2 cellular contexts compared by ENCODE assay signal in the genomic region with DNA sequence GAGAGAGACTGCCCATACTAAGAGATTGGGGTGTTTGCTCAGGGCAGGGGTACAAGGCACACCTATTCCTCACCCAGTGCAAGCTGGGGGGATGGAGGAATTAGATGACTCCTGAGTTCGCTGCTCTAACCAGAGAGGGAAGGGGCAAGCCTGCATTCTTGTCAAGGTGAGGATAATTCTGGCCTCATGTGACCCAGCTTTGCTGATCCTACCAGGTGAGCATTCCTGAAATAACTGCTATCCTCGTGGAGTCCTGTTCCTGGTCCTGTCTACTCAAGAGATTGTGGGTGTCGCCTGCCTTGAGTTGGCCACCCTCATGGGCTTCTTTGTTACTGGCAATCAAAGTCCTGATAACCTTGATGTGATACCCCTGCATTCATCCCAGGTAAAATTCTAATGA.
TF ChIP-seq lines count a peak whose summit lies in the region.

No MANE protein-coding gene starts in this region.

TF ChIP-seq in A549, 52 proteins besides CTCF, POLR2A, EP300 and RAD21:
- TF ChIP-seq MAFK (IDR thresholded peaks at IDR 0.05; ENCODE audit: partially characterized antibody) (no peak), RCOR1 (IDR thresholded peaks at IDR 0.05; ENCODE audit: low read depth, low read length) (no peak), RNF2 (IDR thresholded peaks at IDR 0.05; ENCODE audit: borderline replicate concordance, low read depth) (no peak), KDM5A (IDR thresholded peaks at IDR 0.05) (no peak), PHF8 (IDR thresholded peaks at IDR 0.05; ENCODE audit: borderline replicate concordance, low read depth) (no peak), HOXB13 (CRISPR knock-in tag; IDR thresholded peaks at IDR 0.05; ENCODE audit: low read depth) (no peak), HDAC2 (IDR thresholded peaks at IDR 0.05) (no peak), GATA3 (IDR thresholded peaks at IDR 0.05; ENCODE audit: borderline replicate concordance) (no peak), FOSL2 (IDR thresholded peaks at IDR 0.05) (no peak), FOSL2 (CRISPR knock-in tag; IDR thresholded peaks at IDR 0.05) (no peak), NR3C1 (IDR thresholded peaks at IDR 0.05) (no peak), RFX5 (IDR thresholded peaks at IDR 0.05) (no peak), USF2 (IDR thresholded peaks at IDR 0.05) (no peak)
- TF ChIP-seq, protein P1, sequence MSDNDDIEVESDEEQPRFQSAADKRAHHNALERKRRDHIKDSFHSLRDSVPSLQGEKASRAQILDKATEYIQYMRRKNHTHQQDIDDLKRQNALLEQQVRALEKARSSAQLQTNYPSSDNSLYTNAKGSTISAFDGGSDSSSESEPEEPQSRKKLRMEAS (IDR thresholded peaks at IDR 0.05), result no peak
- TF ChIP-seq, protein P2, sequence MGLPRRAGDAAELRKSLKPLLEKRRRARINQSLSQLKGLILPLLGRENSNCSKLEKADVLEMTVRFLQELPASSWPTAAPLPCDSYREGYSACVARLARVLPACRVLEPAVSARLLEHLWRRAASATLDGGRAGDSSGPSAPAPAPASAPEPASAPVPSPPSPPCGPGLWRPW (IDR thresholded peaks at IDR 0.05), result no peak

TF ChIP-seq in HCT116, 20 proteins besides CTCF, POLR2A, EP300 and RAD21:
- TF ChIP-seq TCF7L2 (IDR thresholded peaks at IDR 0.05; ENCODE audit: borderline replicate concordance, extremely low read depth, insufficient read depth, insufficient read length) (no peak), EGR1 (IDR thresholded peaks at IDR 0.05; ENCODE audit: low read depth) (no peak), YY1 (IDR thresholded peaks at IDR 0.05; ENCODE audit: extremely low read depth, insufficient replicate concordance, low read depth, low read length) (no peak), EZH2 (IDR thresholded peaks at IDR 0.05) (no peak), SRF (IDR thresholded peaks at IDR 0.05; ENCODE audit: low read depth) (no peak)
TF ChIP-seq in HCT116: peak in this region for 0.
